ENCODE assay signal across 9 cellular contexts in genomic region chr4:147480891-147481576, GRCh38. TPM values are rescaled to one million over a fixed set of nuclear protein-coding genes. Genes with fewer than 3 reads are reported as not detected.
A peak's percentile ranks its signal among the peaks of the same experiment; 100 is the strongest.
DNase-seq lines count a peak whose midpoint lies in the region; TF ChIP-seq lines count a peak whose summit lies in the region.
"Had no signal": no experiment of that assay in that cellular context is flagged by ENCODE, and none has a peak within 500 bp of the region (broad histone marks: within the 10 kb centered on the region; RNA-seq: fewer than 3 reads in every experiment).

Gene EDNRA (plus strand): TSS chr4:147481097. CDS start chr4:147485682, 4,585 bp downstream.

- peaks cover 6 to 24% of the 10 kb centered on the region in 2 experiments; a peak in 1 of 4 replicates for H3K4me1 ChIP-seq in SK-N-SH (ENCODE audit: control insufficient read depth in 1 of 2, insufficient read depth in 2 of 2, low read depth in 1 of 2, low read length in 1 of 2)
- peaks cover 12% of the 10 kb centered on the region for H3K4me1 ChIP-seq in cardiac muscle cell (ENCODE audit: low read depth)

- H3K27me3 ChIP-seq in SK-N-SH (ENCODE audit: insufficient read depth): no peaks in the 10 kb centered on the region
- no peaks in the 10 kb centered on the region for H3K27me3 ChIP-seq in cardiac muscle cell

- intact Hi-C loops in posterior cingulate gyrus (cut with DNase I): no loop called here

- peak within 1 kb of the TSS; percentile 89 for H3K4me2 ChIP-seq in SK-N-SH

- in situ Hi-C loops in G401 (cut with HindIII; ENCODE audit: low sequenced_read_pairs) (no loop called here), GM13977 (cut with MboI; ENCODE audit: low pct_unique_long_range_greater_than_20kb, low sequenced_read_pairs, unreplicated experiment) (no loop called here)

- H2AFZ ChIP-seq in SK-N-SH (ENCODE audit: low read depth): peak within 1 kb of the TSS; percentile 89; the same call in 1 of the 2 replicates

- H4K20me1 ChIP-seq in SK-N-SH (ENCODE audit: insufficient read depth): no peaks in the 10 kb centered on the region

- TF ChIP-seq CTCF in SK-N-SH (IDR thresholded peaks at IDR 0.05) (no peak), cardiac muscle cell (IDR thresholded peaks at IDR 0.05; ENCODE audit: low read depth, low read length) (no peak), GM13977 (IDR thresholded peaks at IDR 0.05; ENCODE audit: extremely low read depth, insufficient read depth, missing control alignments) (no peak)

- no peaks in the 10 kb centered on the region for H3K36me3 ChIP-seq in SK-N-SH (replicated peaks in 1 of 2; ENCODE audit: control insufficient read depth in 1 of 2, insufficient read depth in 2 of 2, low read length in 1 of 2)
- no peaks in the 10 kb centered on the region for H3K36me3 ChIP-seq in cardiac muscle cell

- H3K79me2 ChIP-seq in SK-N-SH (ENCODE audit: insufficient read depth): no peaks in the 10 kb centered on the region

- no peak for TF ChIP-seq RAD21 in SK-N-SH (IDR thresholded peaks at IDR 0.05; ENCODE audit: low read length)

- CTCF ChIA-PET in SK-N-SH (lab: Yijun Ruan, JAX): interaction anchor here (1.4 kb wide), 2 partner anchors 38 to 109 kb away, joined by 3 to 6 read pairs; no protein-coding TSS in a partner anchor

- no peak for TF ChIP-seq EP300 in SK-N-SH (IDR thresholded peaks at IDR 0.05; ENCODE audit: borderline replicate concordance in 1 of 2, low read depth in 1 of 2, low read length in 1 of 2)

- peaks cover 3% of the 10 kb centered on the region for H3F3A ChIP-seq in SK-N-SH (replicated peaks; ENCODE audit: insufficient read depth)

- no peaks in the 10 kb centered on the region for H3K9me3 ChIP-seq in SK-N-SH
- H3K9me3 ChIP-seq in cardiac muscle cell (ENCODE audit: low read depth): no peaks in the 10 kb centered on the region

- DNase-seq in COLO668 (lab: John Stamatoyannopoulos, UW; ENCODE audit: unreplicated experiment) (peak; percentile 11), SK-N-SH (peak; percentile 84), cardiac muscle cell (ENCODE audit: low read depth in 1 of 2, low spot score in 1 of 2) (peak; percentile 60 to 63), posterior cingulate gyrus (peak in 7 of 10 donors; percentile 12 to 87 (median 36)), G401 (ENCODE audit: low spot score) (no peak), NCI-H128 (lab: John Stamatoyannopoulos, UW; ENCODE audit: unreplicated experiment) (no peak), GM13977 (ENCODE audit: low spot score) (no peak), SW 1271 (lab: John Stamatoyannopoulos, UW) (no peak)
- DNase-seq: NCI-H2171 treated with DMSO at 0.1 percent for 48 hours had no signal

- POLR2A ChIA-PET in SK-N-SH (lab: Yijun Ruan, JAX): no interaction called here

- H3K9ac ChIP-seq in SK-N-SH: peak within 1 kb of the TSS; percentile 56

- peak within 1 kb of the TSS; percentile 3 to 71; a peak in 3 of 4 replicates for H3K27ac ChIP-seq in SK-N-SH (ENCODE audit: low read depth in 2 of 2, low read length in 1 of 2)
- peak within 1 kb of the TSS; percentile 94 for H3K27ac ChIP-seq in cardiac muscle cell

- under 1% methylated on average over 7 of the region's 68 CpGs for WGBS in SK-N-SH (ENCODE audit: low lambda C conversion rate)

- H3K9me2 ChIP-seq in SK-N-SH: no peaks in the 10 kb centered on the region

- H3K4me3 ChIP-seq in SK-N-SH (ENCODE audit: low read depth in 2 of 2, low read length in 1 of 2) (peak within 1 kb of the TSS; percentile 63 to 69), cardiac muscle cell (peak within 1 kb of the TSS; percentile 81)

TF ChIP-seq in SK-N-SH, 30 proteins besides CTCF, POLR2A, EP300 and RAD21:
- TF ChIP-seq USF2 (IDR thresholded peaks at IDR 0.05; ENCODE audit: borderline replicate concordance, low read depth, low read length) (no peak), PBX3 (IDR thresholded peaks at IDR 0.05) (no peak), POLR2AphosphoS5 (IDR thresholded peaks at IDR 0.05; ENCODE audit: low read depth, low read length) (no peak), FOSL2 (IDR thresholded peaks at IDR 0.05; ENCODE audit: borderline replicate concordance, low read depth) (no peak), MAX (IDR thresholded peaks at IDR 0.05; ENCODE audit: low read depth) (no peak), ZBTB33 (IDR thresholded peaks at IDR 0.05; ENCODE audit: borderline replicate concordance, low read depth) (no peak), REST (IDR thresholded peaks at IDR 0.05; ENCODE audit: low read depth, low read length) (no peak), JUND (IDR thresholded peaks at IDR 0.05) (no peak), FOXJ3 (CRISPR knock-in tag; IDR thresholded peaks at IDR 0.05) (no peak), IRF3 (IDR thresholded peaks at IDR 0.05; ENCODE audit: low read depth, low read length) (no peak)
TF ChIP-seq in SK-N-SH: peak in this region for 0.

RNA-seq across cellular contexts. Expression of gene EDNRA, which starts in this region (rescaled TPM):
- polyA plus RNA-seq in SK-N-SH (2012; rRNA removed): 1.2 and 2.0 TPM in 2 replicates
- 2.5 and 2.8 TPM in 2 replicates for polyA plus RNA-seq in SK-N-SH (2012; cell fraction: cytosol; rRNA removed)
- 0.94 and 1.5 TPM in 2 replicates for polyA plus RNA-seq in SK-N-SH (2012; cell fraction: nucleus; rRNA removed)
- total RNA-seq in cardiac muscle cell: 43.1 and 46.5 TPM in 2 replicates
- 24.2 and 36.7 TPM in 2 replicates for polyA plus RNA-seq in cardiac muscle cell
- total RNA-seq in G401 (2014; rRNA removed; shearing (Covaris generic)): not detected in 2 replicates

Comparison
In these comparisons a context has a peak if more than half of its experiments do, and no peak if none do; other contexts are left out.
1. RNA of gene EDNRA (total RNA-seq): 43.1 to 46.5 TPM in cardiac muscle cell; not detected in G401; every median in the first group is over 10 times any median in the second.
2. DNase-seq: peak in COLO668 (single experiment), SK-N-SH (single experiment), cardiac muscle cell (2 of 2) and posterior cingulate gyrus (7 of 10); none in G401 (single experiment), NCI-H128 (single experiment), GM13977 (single experiment) and SW 1271 (0 of 2).